29 cellular contexts compared by ENCODE assay signal in the genomic region with DNA sequence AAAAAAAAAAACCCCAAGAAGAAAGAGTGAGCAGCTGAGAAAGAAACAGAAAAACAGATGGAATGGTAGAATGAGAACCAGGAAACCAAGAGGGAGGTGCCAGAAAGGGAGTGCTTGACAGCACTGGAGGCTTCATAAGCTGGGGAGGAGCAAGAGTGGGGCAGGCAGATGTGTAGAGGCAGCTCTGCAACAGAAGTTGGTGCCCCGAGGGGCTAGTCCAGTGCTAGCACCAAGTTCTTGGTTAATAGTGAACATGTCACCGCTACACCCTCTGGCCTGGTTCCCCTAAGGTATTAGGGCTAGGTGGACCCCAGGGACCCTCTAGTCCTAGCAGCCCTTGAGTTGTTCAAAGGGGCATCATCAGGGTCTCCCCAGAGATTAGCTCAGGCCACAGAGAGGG.
A peak's percentile ranks its signal among the peaks of the same experiment; 100 is the strongest.
DNase-seq lines count a peak whose midpoint lies in the region; ATAC-seq and TF ChIP-seq lines count a peak whose summit lies in the region.
"Had no signal": no experiment of that assay in that cellular context is flagged by ENCODE, and none has a peak within 500 bp of the region (broad histone marks: within the 10 kb centered on the region; RNA-seq: fewer than 3 reads in every experiment).

No MANE protein-coding gene starts in this region.

- WGBS in urinary bladder: 86% methylated on average over 2 of the region's 2 CpGs

- peaks cover 3% of the 10 kb centered on the region for H3K27me3 Mint-ChIP-seq in nephron progenitor cell (ENCODE audit: low read depth, poor library complexity)
- H3K27me3 Mint-ChIP-seq: CD8-positive, alpha-beta memory T cell had no signal

- no peak for DNase-seq in Right ventricle myocardium superior
- DNase-seq in right atrium auricular region (ENCODE audit: low spot score): no peak
- no peak for DNase-seq in left ventricle myocardium inferior
- no peak for DNase-seq in nephron progenitor cell
- no peak for DNase-seq in NCI-H226
- no peak for DNase-seq in amniotic stem cell (lab: John Stamatoyannopoulos, UW)
- no peak for DNase-seq in AML-193 (lab: John Stamatoyannopoulos, UW)
- DNase-seq: activated CD4-positive, alpha-beta T cell treated with anti-CD3 and anti-CD28 coated beads, Interleukin-2, amount 50 U/mL, for 48 hours; activated CD8-positive, alpha-beta memory T cell treated with anti-CD3 and anti-CD28 coated beads, Interleukin-2, amount 50 U/mL, for 48 hours; aorta; CD8-positive, alpha-beta memory T cell; colonic mucosa; DMS153; effector memory CD4-positive, alpha-beta T cell; hypothalamus; NCI-H1092 treated with DMSO at 0.1 percent for 48 hours; NCI-H187 treated with DMSO at 0.1 percent for 48 hours; NCI-H526 treated with DMSO at 0.1 percent for 48 hours; Peyer's patch; posterior cingulate gyrus; stomach had no signal

- no peak for TF ChIP-seq CTCF in right atrium auricular region (IDR thresholded peaks at IDR 0.05)
- TF ChIP-seq CTCF in left ventricle myocardium inferior (IDR thresholded peaks at IDR 0.05; ENCODE audit: borderline replicate concordance): no peak
- no peak for TF ChIP-seq CTCF in nephron progenitor cell (IDR thresholded peaks at IDR 0.05)

- H3K4me3 ChIP-seq in right atrium auricular region: no peak overlapping the region
- H3K4me3 ChIP-seq in left ventricle myocardium inferior: no peak overlapping the region
- H3K4me3 ChIP-seq in urinary bladder (ENCODE audit: low read depth, low read length): no peak overlapping the region
- H3K4me3 ChIP-seq: A549, colonic mucosa, Peyer's patch, stomach, tibial nerve had no signal

- H3K4me1 ChIP-seq in right atrium auricular region (peaks cover 0 to 40% of the 10 kb centered on the region in 2 donors), left ventricle myocardium inferior (peaks cover 80% of the 10 kb centered on the region), urinary bladder (ENCODE audit: insufficient read depth) (peaks cover 4% of the 10 kb centered on the region)
- H3K4me1 ChIP-seq: colonic mucosa had no signal

- peaks cover 4% of the 10 kb centered on the region for H3K36me3 Mint-ChIP-seq in nephron progenitor cell (ENCODE audit: low read depth)

- H3K4me1 Mint-ChIP-seq in nephron progenitor cell: peaks cover 60% of the 10 kb centered on the region

- H3K27ac Mint-ChIP-seq in nephron progenitor cell: peak overlapping the region; percentile 84
- H3K27ac Mint-ChIP-seq: activated naive CD4-positive, alpha-beta T cell treated with anti-CD3 and anti-CD28 coated beads, Interleukin-2, amount 50 U/mL, for 72 hours; IgD-negative memory B cell had no signal

- peak overlapping the region; percentile 8 for H3K4me3 Mint-ChIP-seq in nephron progenitor cell
- H3K4me3 Mint-ChIP-seq: IgD-negative memory B cell had no signal

- H3K27ac ChIP-seq in right atrium auricular region (no peak overlapping the region), left ventricle myocardium inferior (replicated peaks) (peak overlapping the region; percentile 67), urinary bladder (ENCODE audit: low read depth) (peak overlapping the region; percentile 3)
- H3K27ac ChIP-seq: A549, colonic mucosa, Peyer's patch had no signal

- peaks cover 5% of the 10 kb centered on the region for H3K9me3 Mint-ChIP-seq in nephron progenitor cell
- H3K9me3 Mint-ChIP-seq: CD8-positive, alpha-beta memory T cell had no signal

- peak; percentile 13 for ATAC-seq in Right ventricle myocardium superior (ENCODE audit: poor library complexity)
- ATAC-seq: A549; activated CD4-positive, CD25-positive, alpha-beta regulatory T cell treated with anti-CD3 and anti-CD28 coated beads, Interleukin-2, amount 50 U/mL, for 24 hours; activated naive CD4-positive, alpha-beta T cell treated with anti-CD3 and anti-CD28 coated beads, Interleukin-2, amount 50 U/mL, for 72 hours; esophagus mucosa; left lobe of liver had no signal

- intact Hi-C loops in Right ventricle myocardium superior (cut with DNase I): no loop called here
- intact Hi-C loops in left ventricle myocardium inferior (cut with micrococcal nuclease): no loop called here

- H3K27me3 ChIP-seq in right atrium auricular region (no peaks in the 10 kb centered on the region), left ventricle myocardium inferior (ENCODE audit: low read depth) (no peaks in the 10 kb centered on the region)
- H3K27me3 ChIP-seq: colonic mucosa, Peyer's patch, stomach, tibial nerve had no signal

- H3K36me3 ChIP-seq in right atrium auricular region (peaks cover 8% of the 10 kb centered on the region), left ventricle myocardium inferior (no peaks in the 10 kb centered on the region), urinary bladder (ENCODE audit: insufficient read depth) (no peaks in the 10 kb centered on the region)
- H3K36me3 ChIP-seq: colonic mucosa, Peyer's patch, stomach had no signal

- H3K9me3 ChIP-seq in right atrium auricular region (no peaks in the 10 kb centered on the region), left ventricle myocardium inferior (replicated peaks) (no peaks in the 10 kb centered on the region)
- H3K9me3 ChIP-seq: A549, colonic mucosa, Peyer's patch, stomach, tibial nerve had no signal

Comparison
In these comparisons a context has a peak if more than half of its experiments do, and no peak if none do; other contexts are left out.
1. H3K27ac ChIP-seq: peak in left ventricle myocardium inferior (single experiment) and urinary bladder (single experiment); none in right atrium auricular region (0 of 2).